ENCODE assay signal across 14 cellular contexts in genomic region chr5:32123058-32123805, GRCh38. TPM values are rescaled to one million over a fixed set of nuclear protein-coding genes. Genes with fewer than 3 reads are reported as not detected.
DNase-seq lines count a peak whose midpoint lies in the region; ATAC-seq, FAIRE-seq and TF ChIP-seq lines count a peak whose summit lies in the region.
"Had no signal": no experiment of that assay in that cellular context is flagged by ENCODE, and none has a peak within 500 bp of the region (broad histone marks: within the 10 kb centered on the region; RNA-seq: fewer than 3 reads in every experiment).

No MANE protein-coding gene starts in this region.

- no peak overlapping the region for H3K4me3 ChIP-seq in GM12878

- H3K4me1 ChIP-seq in GM12878 (ENCODE audit: control insufficient read depth, insufficient read depth, low read length) = no peaks in the 10 kb centered on the region

- peaks cover 3% of the 10 kb centered on the region for H3K79me2 ChIP-seq in GM12878 (ENCODE audit: control insufficient read depth, insufficient read depth, low read length)

- no peaks in the 10 kb centered on the region for H4K20me1 ChIP-seq in GM12878 (ENCODE audit: control insufficient read depth, insufficient read depth)

- intact Hi-C loops in GM12878 (cut with micrococcal nuclease; ENCODE audit: unreplicated experiment) = no loop called here

- H2AFZ ChIP-seq in GM12878 (ENCODE audit: control insufficient read depth, low read depth, low read length) = no peak overlapping the region

- H3K9ac ChIP-seq in GM12878 (ENCODE audit: control insufficient read depth, insufficient read depth, low read length) = no peak overlapping the region

- H3K4me3 Mint-ChIP-seq in activated naive CD4-positive, alpha-beta T cell treated with anti-CD3 and anti-CD28 coated beads, Interleukin-2, amount 50 U/mL, for 24 hours = no peak overlapping the region
- H3K4me3 Mint-ChIP-seq in activated naive CD4-positive, alpha-beta T cell treated with anti-CD3 and anti-CD28 coated beads, Interleukin-2, amount 10 ng/mL, durations not matched to agents 7 days and 5 days = no peak overlapping the region
- H3K4me3 Mint-ChIP-seq: activated T-helper 1 cell treated with anti-CD3 and anti-CD28 coated beads, Interleukin-12 subunit alpha, Interleukin-12 subunit beta, Interleukin-2, Interleukin-4 antibody, amounts not matched to agents 30 ng/mL and 10 ng/mL and 1 ng/mL, durations not matched to agents 14 hours and 24 hours and 36 hours had no signal

- no peak for TF ChIP-seq CTCF in GM12878 (IDR thresholded peaks at IDR 0.05 in 2 of 3, conservative IDR thresholded peaks at IDR 0.05 in 1 of 3; ENCODE audit: control insufficient read depth in 2 of 3, extremely low read depth in 1 of 3, insufficient read depth in 1 of 3, low read depth in 3 of 3, low read length in 3 of 3)

- peaks cover 4 to 40% of the 10 kb centered on the region in 2 experiments for H3K36me3 ChIP-seq in GM12878 (ENCODE audit: control insufficient read depth in 2 of 2, insufficient read depth in 2 of 2, low read length in 1 of 2)

- CTCF ChIA-PET in activated naive CD4-positive, alpha-beta T cell treated with anti-CD3 and anti-CD28 coated beads, Interleukin-2, amount 10 ng/mL, durations not matched to agents 7 days and 5 days (lab: Charles Lee) = no interaction called here
- CTCF ChIA-PET in GM12878 (lab: Yijun Ruan, JAX) = interaction anchor here (0.7 to 1.1 kb wide), 2 partner anchors 47 to 311 kb away, joined by 3 read pairs; no protein-coding TSS in a partner anchor

- H3K9me3 ChIP-seq in GM12878 (replicated peaks; ENCODE audit: control insufficient read depth, insufficient read depth, low read length) = no peaks in the 10 kb centered on the region

- peak; percentile 67 for ATAC-seq in HG02885 (IDR thresholded peaks at IDR 0.05; ENCODE audit: poor library complexity, unreplicated experiment)
- ATAC-seq in GM12878 = peak; percentile 63
- ATAC-seq in GM21423 (IDR thresholded peaks at IDR 0.05; ENCODE audit: unreplicated experiment) = no peak

- TF ChIP-seq RAD21 in GM12878 (IDR thresholded peaks at IDR 0.05; ENCODE audit: insufficient read depth, low read depth, low read length) = no peak

- SMC1A ChIA-PET in GM12878 (lab: Charles Lee; ENCODE audit: uncharacterized antibody, unreplicated experiment) = interaction anchor here (1.1 kb wide), 1 partner anchor 16 kb away, joined by 3 read pairs; no protein-coding TSS in a partner anchor

- in situ Hi-C loops in GM12878 (cut with MboI) = no loop called here

- no peaks in the 10 kb centered on the region for H3K27me3 ChIP-seq in GM12878 (replicated peaks in 1 of 2; ENCODE audit: control insufficient read depth in 2 of 2, insufficient read depth in 2 of 2, low read length in 1 of 2)

- no peak overlapping the region for H3K4me2 ChIP-seq in GM12878 (ENCODE audit: control insufficient read depth, insufficient read depth)

- BruUV-seq in GM12878 (replicated peaks; lab: Mats Ljungman, UMichigan) = no TSS peak

- TF ChIP-seq POLR2A in GM12878 (IDR thresholded peaks at IDR 0.05; ENCODE audit: low read depth, low read length) = no peak

- peak overlapping the region; percentile 62 for H3K27ac Mint-ChIP-seq in activated naive CD4-positive, alpha-beta T cell treated with anti-CD3 and anti-CD28 coated beads, Interleukin-2, amount 50 U/mL, for 24 hours
- H3K27ac Mint-ChIP-seq in activated naive CD4-positive, alpha-beta T cell treated with anti-CD3 and anti-CD28 coated beads, Interleukin-2, amount 10 ng/mL, durations not matched to agents 7 days and 5 days = no peak overlapping the region

- RAD21 ChIA-PET in GM12878 (lab: Charles Lee; ENCODE audit: unreplicated experiment) = no interaction called here

- DNase-seq in activated naive CD4-positive, alpha-beta T cell treated with anti-CD3 and anti-CD28 coated beads, Interleukin-2, amount 10 ng/mL, durations not matched to agents 7 days and 5 days = no peak
- no peak for DNase-seq in GM12878 (ENCODE audit: low read depth, low spot score)
- peak; percentile 32 for DNase-seq in renal cortical epithelial cell (ENCODE audit: low read depth)
- no peak for DNase-seq in activated CD4-positive, alpha-beta T cell treated with anti-CD3 and anti-CD28 coated beads for 1 hour
- no peak for DNase-seq in DMS 273 treated with DMSO at 0.1 percent for 48 hours (lab: John Stamatoyannopoulos, UW)
- DNase-seq: ACHN; activated CD4-positive, alpha-beta T cell treated with anti-CD3 and anti-CD28 coated beads for 48 hours; NCI-H1436 treated with DMSO at 0.1 percent for 48 hours; NCI-H510A; RPMI8226 had no signal

- peaks cover 25% of the 10 kb centered on the region for H3K36me3 Mint-ChIP-seq in activated naive CD4-positive, alpha-beta T cell treated with anti-CD3 and anti-CD28 coated beads, Interleukin-2, amount 50 U/mL, for 24 hours
- peaks cover 39% of the 10 kb centered on the region for H3K36me3 Mint-ChIP-seq in activated naive CD4-positive, alpha-beta T cell treated with anti-CD3 and anti-CD28 coated beads, Interleukin-2, amount 10 ng/mL, durations not matched to agents 7 days and 5 days

- 62% methylated on average over 8 of the region's 8 CpGs for WGBS in GM12878 (ENCODE audit: insufficient coverage, insufficient replicate concordance, low lambda C conversion rate, missing lambda C conversion rate)

- TF ChIP-seq EP300 in GM12878 (IDR thresholded peaks at IDR 0.05; ENCODE audit: borderline replicate concordance in 1 of 2, control insufficient read depth in 1 of 2, low read depth in 2 of 2, low read length in 2 of 2) = no peak

- no peak for FAIRE-seq in GM12878 (lab: Jason Lieb, UNC)

- POLR2A ChIA-PET in GM12878 (lab: Charles Lee) = no interaction called here

- no peak overlapping the region for H3K27ac ChIP-seq in GM12878 (ENCODE audit: control insufficient read depth, insufficient read depth)

- H3K27me3 Mint-ChIP-seq in activated naive CD4-positive, alpha-beta T cell treated with anti-CD3 and anti-CD28 coated beads, Interleukin-2, amount 50 U/mL, for 24 hours = no peaks in the 10 kb centered on the region
- no peaks in the 10 kb centered on the region for H3K27me3 Mint-ChIP-seq in activated naive CD4-positive, alpha-beta T cell treated with anti-CD3 and anti-CD28 coated beads, Interleukin-2, amount 10 ng/mL, durations not matched to agents 7 days and 5 days

- no peaks in the 10 kb centered on the region for H3K9me3 Mint-ChIP-seq in activated naive CD4-positive, alpha-beta T cell treated with anti-CD3 and anti-CD28 coated beads, Interleukin-2, amount 50 U/mL, for 24 hours
- H3K9me3 Mint-ChIP-seq in activated naive CD4-positive, alpha-beta T cell treated with anti-CD3 and anti-CD28 coated beads, Interleukin-2, amount 10 ng/mL, durations not matched to agents 7 days and 5 days = no peaks in the 10 kb centered on the region
- H3K9me3 Mint-ChIP-seq: activated T-helper 1 cell treated with anti-CD3 and anti-CD28 coated beads, Interleukin-12 subunit alpha, Interleukin-12 subunit beta, Interleukin-2, Interleukin-4 antibody, amounts not matched to agents 30 ng/mL and 10 ng/mL and 1 ng/mL, durations not matched to agents 14 hours and 24 hours and 36 hours had no signal

- H3K4me1 Mint-ChIP-seq in activated naive CD4-positive, alpha-beta T cell treated with anti-CD3 and anti-CD28 coated beads, Interleukin-2, amount 50 U/mL, for 24 hours = peaks cover 38% of the 10 kb centered on the region
- no peaks in the 10 kb centered on the region for H3K4me1 Mint-ChIP-seq in activated naive CD4-positive, alpha-beta T cell treated with anti-CD3 and anti-CD28 coated beads, Interleukin-2, amount 10 ng/mL, durations not matched to agents 7 days and 5 days

RNA-seq across cellular contexts. Expression of gene GOLPH3, which starts 50.9 kb away (rescaled TPM):
- total RNA-seq in GM12878 (2013; cell fraction: nucleolus; rRNA removed) = 47.7 and 54.5 TPM in 2 replicates
- 45.4 and 51.9 TPM in 2 replicates for total RNA-seq in GM12878 (2014; rRNA removed)
- total RNA-seq in GM12878 (2014; rRNA removed; fragmentation: Illumina TruSeq; extraction: Trizol) = 39.4 and 40.8 TPM in 2 replicates
- 62.4 and 67.2 TPM in 2 replicates for total RNA-seq in GM12878 (2021)
- polyA plus RNA-seq in GM12878 (2011; ENCODE audit: low read depth) = 23.8 TPM
- polyA plus RNA-seq in GM12878 (2011; rRNA removed) = 40.9 and 48.4 TPM in 2 replicates
- polyA plus RNA-seq in GM12878 (2011; cell fraction: cytosol; rRNA removed) = 22.2 and 24.9 TPM in 2 replicates
- polyA plus RNA-seq in GM12878 (2011; cell fraction: nucleus; rRNA removed) = 15.3 and 17.8 TPM in 2 replicates
- polyA plus RNA-seq in GM12878 (2012) = 36.4 and 37.1 TPM in 2 replicates
- polyA plus RNA-seq in GM12878 (2014; fragmentation: Illumina TruSeq; extraction: Trizol) = 54.4 and 70.4 TPM in 2 replicates
- polyA plus RNA-seq in GM12878 (2014; fragmentation: Nextera tagmentation; extraction: Ambion mirVana) = 10 to 100 TPM; 14.0 to 28.5 TPM
- 34.1 and 35.2 TPM in 2 replicates for polyA plus RNA-seq in GM12878 (2014; rRNA removed)
- polyA plus RNA-seq in GM12878 (2016; fragmentation: Nextera tagmentation; extraction: Ambion mirVana) = 10 to 100 TPM; 74.8 to 79.7 TPM
- 40.7 and 46.6 TPM in 2 replicates for polyA minus RNA-seq in GM12878 (2011; rRNA and poly(A)+ RNA removed)
- 21.2 and 29.1 TPM in 2 replicates for polyA minus RNA-seq in GM12878 (2011; cell fraction: cytosol; rRNA and poly(A)+ RNA removed)
- 16.0 and 27.4 TPM in 2 replicates for polyA minus RNA-seq in GM12878 (2011; cell fraction: nucleus; rRNA and poly(A)+ RNA removed)
- total RNA-seq in renal cortical epithelial cell = 99.7 and 110 TPM in 2 replicates
